36 cellular contexts compared by ENCODE assay signal in genomic region chr17:61362396-61362795, GRCh38. TPM values are rescaled to one million over a fixed set of nuclear protein-coding genes. Genes with fewer than 3 reads are reported as not detected.
DNase-seq lines count a peak whose midpoint lies in the region; ATAC-seq, FAIRE-seq and TF ChIP-seq lines count a peak whose summit lies in the region.
"Had no signal": no experiment of that assay in that cellular context is flagged by ENCODE, and none has a peak within 500 bp of the region (broad histone marks: within the 10 kb centered on the region; RNA-seq: fewer than 3 reads in every experiment).

No MANE protein-coding gene starts in this region.

- no peak overlapping the region for H3K4me3 ChIP-seq in A549
- H3K4me3 ChIP-seq: body of pancreas, esophagus muscularis mucosa, left lung, right atrium auricular region, smooth muscle cell, thoracic aorta, uterus had no signal

- TF ChIP-seq EP300 in A549 (IDR thresholded peaks at IDR 0.05) = no peak

- H3K27ac ChIP-seq in A549 = peak overlapping the region; percentile 16 to 36; a peak in 2 of 6 replicates
- H3K27ac ChIP-seq: body of pancreas, esophagus muscularis mucosa, left lung, right atrium auricular region, thoracic aorta, uterus had no signal

- DNase-seq in A549 (ENCODE audit: low read depth in 1 of 2, low spot score in 1 of 2) (no peak), G401 (ENCODE audit: low spot score) (peak; percentile 5), NCI-H2081 (lab: John Stamatoyannopoulos, UW) (peak; percentile 54 to 86), NCI-H69 (lab: John Stamatoyannopoulos, UW) (peak; percentile 97), medulla oblongata (ENCODE audit: extremely low spot score) (no peak), ureter (ENCODE audit: low spot score) (no peak)
- DNase-seq: activated CD4-positive, alpha-beta memory T cell treated with anti-CD3 and anti-CD28 coated beads for 36 hours; activated CD4-positive, CD25-positive, alpha-beta regulatory T cell treated with anti-CD3 and anti-CD28 coated beads, Interleukin-2, amount 50 U/mL, for 72 hours; activated CD8-positive, alpha-beta memory T cell treated with anti-CD3 and anti-CD28 coated beads, Interleukin-2, amount 50 U/mL, for 4 hours; activated naive CD4-positive, alpha-beta T cell treated with anti-CD3 and anti-CD28 coated beads for 36 hours; BE2C; body of pancreas; CD8-positive, alpha-beta memory T cell; cerebellar nuclear complex; dermis blood vessel endothelial cell; DMS153; foreskin fibroblast; H9; Kasumi-1; left lung; NCI-H1930; NCI-H510A; SHP77 treated with DMSO at 0.1 percent for 48 hours; stimulated activated CD4-positive, alpha-beta T cell treated with anti-CD3 and anti-CD28 coated beads, Interleukin-1b, Interleukin-23, amount 100 ng/mL, for 48 hours; stimulated activated CD8-positive, alpha-beta memory T cell treated with anti-CD3 and anti-CD28 coated beads, Interleukin-4, amount 100 ng/mL, for 48 hours; uterus had no signal

- POLR2A ChIA-PET in A549 (lab: Yijun Ruan, JAX) = no interaction called here

- TF ChIP-seq RAD21 in A549 (conservative IDR thresholded peaks at IDR 0.05 in 1 of 2, IDR thresholded peaks at IDR 0.05 in 1 of 2) = no peak

- peaks cover 30% of the 10 kb centered on the region for H3K4me1 ChIP-seq in A549
- H3K4me1 ChIP-seq: body of pancreas, uterus had no signal

- CTCF ChIA-PET in A549 (lab: Yijun Ruan, JAX) = interaction anchor here (0.7 to 3.0 kb wide), 7 partner anchors 12 to 391 kb away, joined by 3 to 26 read pairs (median 5); no protein-coding TSS in a partner anchor

- TF ChIP-seq CTCF in A549 (IDR thresholded peaks at IDR 0.05) = no peak

- 85% methylated on average over 5 of the region's 5 CpGs for WGBS in A549 (ENCODE audit: missing lambda C conversion rate)

- ATAC-seq in A549 (no peak), GM18861 (IDR thresholded peaks at IDR 0.05; ENCODE audit: unreplicated experiment) (no peak)
- ATAC-seq: body of pancreas, left lung had no signal

- FAIRE-seq in A549 (lab: Jason Lieb, UNC) = no peak
- FAIRE-seq: endometrium, GM12891, islet of Langerhans, RCC 7860 had no signal

- H3K4me2 ChIP-seq in A549 = no peak overlapping the region
- H3K4me2 ChIP-seq: smooth muscle cell had no signal

- no peak for TF ChIP-seq POLR2A in A549 (IDR thresholded peaks at IDR 0.05; ENCODE audit: low read length)

- no peaks in the 10 kb centered on the region for H3K9me3 ChIP-seq in A549
- H3K9me3 ChIP-seq: BE2C, body of pancreas, esophagus muscularis mucosa, left lung, right atrium auricular region, thoracic aorta, uterus had no signal

- in situ Hi-C loops in G401 (cut with HindIII; ENCODE audit: low sequenced_read_pairs) = no loop called here

TF ChIP-seq in A549, 52 proteins besides CTCF, POLR2A, EP300 and RAD21:
- no peak for TF ChIP-seq HMGXB4 (CRISPR knock-in tag; IDR thresholded peaks at IDR 0.05; ENCODE audit: borderline replicate concordance)

RNA-seq across cellular contexts. Expression of gene TBX2, which starts 37.2 kb away (rescaled TPM):
- polyA plus RNA-seq in A549 (2011; rRNA removed) = 0.69 and 0.71 TPM in 2 replicates
- 2.7 and 3.9 TPM in 2 replicates for polyA plus RNA-seq in A549 (2012; cell fraction: cytosol; rRNA removed)
- 5.4 and 6.5 TPM in 2 replicates for polyA plus RNA-seq in A549 (2012; cell fraction: nucleus; rRNA removed)
- polyA plus RNA-seq in A549 (2017; fragmentation: RNase III; extraction: RNeasy Plus Mini Kit Qiagen cat#74134 plus additional on column Dnase treatment) = 2.0 to 2.3 TPM (median 2.2 TPM) in 3 replicates
- polyA minus RNA-seq in A549 (2011; rRNA and poly(A)+ RNA removed) = 1.7 and 1.8 TPM in 2 replicates
- total RNA-seq in G401 (2014; rRNA removed; shearing (Covaris generic)) = 6.2 and 11.4 TPM in 2 replicates
- 266 TPM for total RNA-seq in ureter
- total RNA-seq: activated naive CD4-positive, alpha-beta T cell treated with anti-CD3 and anti-CD28 coated beads for 36 hours; activated T-helper 1 cell treated with anti-CD3 and anti-CD28 coated beads, Interleukin-12 subunit alpha, Interleukin-12 subunit beta, Interleukin-2, Interleukin-4 antibody, amounts not matched to agents 30 ng/mL and 10 ng/mL and 1 ng/mL, durations not matched to agents 14 hours and 24 hours and 36 hours; H9 had no signal
- polyA plus RNA-seq: CD8-positive, alpha-beta memory T cell had no signal

Comparison
In these comparisons a context has a peak if more than half of its experiments do, and no peak if none do; other contexts are left out.
1. DNase-seq: peak in G401 (single experiment), NCI-H2081 (2 of 2) and NCI-H69 (single experiment); none in A549 (0 of 2), medulla oblongata (single experiment) and ureter (single experiment).
2. RNA of gene TBX2, which starts 37.2 kb away (total RNA-seq): 266 TPM in ureter (single experiment); 6.2 to 11.4 TPM in G401; every median in the first group is over 10 times any median in the second.